8 cellular contexts compared by ENCODE assay signal in the genomic region with DNA sequence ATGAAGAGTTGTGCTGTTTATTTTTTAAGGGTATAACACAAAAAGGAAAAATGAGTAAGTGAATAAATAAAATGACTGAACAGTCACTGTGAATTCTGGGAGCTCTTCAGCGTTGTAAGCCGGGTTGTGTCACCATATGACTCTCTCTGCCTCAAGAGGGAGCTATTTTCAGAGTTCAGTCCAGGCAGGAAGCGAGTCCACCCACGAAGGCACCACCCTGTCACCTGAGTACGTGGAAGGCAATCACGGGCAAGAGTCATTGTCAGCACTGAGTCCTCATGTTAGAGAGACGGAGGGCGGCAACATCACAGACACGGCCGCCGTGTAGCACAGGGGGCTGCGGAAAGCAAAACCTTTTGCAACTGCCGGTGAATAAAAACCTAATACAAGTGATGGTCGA.
DNase-seq lines count a peak whose midpoint lies in the region; TF ChIP-seq lines count a peak whose summit lies in the region.

No MANE protein-coding gene starts in this region.

- H3K4me3 ChIP-seq in GM23248 = no peak overlapping the region

- no peaks in the 10 kb centered on the region for H3K9me3 ChIP-seq in GM23248 (ENCODE audit: low read depth)

- H3K27me3 Mint-ChIP-seq in glutamatergic neuron (ENCODE audit: unreplicated experiment) = peaks cover 1% of the 10 kb centered on the region

- H3K36me3 ChIP-seq in GM23248 (ENCODE audit: low read depth) = no peaks in the 10 kb centered on the region

- H3K27ac ChIP-seq in GM23248 = no peak overlapping the region

- H3K9me2 ChIP-seq in GM23248 (ENCODE audit: insufficient read depth) = no peaks in the 10 kb centered on the region

- no peaks in the 10 kb centered on the region for H3K4me1 Mint-ChIP-seq in glutamatergic neuron (ENCODE audit: low read depth, unreplicated experiment)

- no peaks in the 10 kb centered on the region for H3F3A ChIP-seq in GM23248 (ENCODE audit: insufficient read depth)

- no peak overlapping the region for H2AFZ ChIP-seq in GM23248

- no peaks in the 10 kb centered on the region for H3K27me3 ChIP-seq in GM23248 (replicated peaks; ENCODE audit: insufficient read depth)

- H3K9me3 Mint-ChIP-seq in glutamatergic neuron (ENCODE audit: unreplicated experiment) = peaks cover 4% of the 10 kb centered on the region

- TF ChIP-seq CTCF in glutamatergic neuron (IDR thresholded peaks at IDR 0.05; ENCODE audit: partially characterized antibody, unreplicated experiment) = peak; percentile 15

- no peaks in the 10 kb centered on the region for H3K36me3 Mint-ChIP-seq in glutamatergic neuron (ENCODE audit: unreplicated experiment)

- in situ Hi-C loops in GM23248 (cut with MboI) = no loop called here

- H3K4me2 ChIP-seq in GM23248 (ENCODE audit: unreplicated experiment) = no peak overlapping the region

- 32 to 33% methylated on average over 14 of the region's 14 CpGs for WGBS in GM23248 (ENCODE audit: low coverage in 1 of 2, low lambda C conversion rate in 2 of 2, missing lambda C conversion rate in 2 of 2), 2 experiments

- no peaks in the 10 kb centered on the region for H4K20me1 ChIP-seq in GM23248 (ENCODE audit: insufficient read depth)

- no peak overlapping the region for H3K27ac Mint-ChIP-seq in glutamatergic neuron (ENCODE audit: unreplicated experiment)

- DNase-seq in A172 (ENCODE audit: low spot score) (peak; percentile 38), GM23248 (peak; percentile 10), T-helper 9 cell (peak; percentile 3), glutamatergic neuron (no peak), T1000 (lab: John Stamatoyannopoulos, UW) (no peak), germinal center (ENCODE audit: low spot score) (no peak), dedifferentiated amniotic fluid mesenchymal stem cell (ENCODE audit: extremely low spot score) (no peak), NOMO-1 treated with DMSO at 0.1 percent for 48 hours (lab: John Stamatoyannopoulos, UW; ENCODE audit: unreplicated experiment) (no peak)

- no peaks in the 10 kb centered on the region for H3K4me1 ChIP-seq in GM23248 (ENCODE audit: insufficient read depth)

- H3K4me3 Mint-ChIP-seq in glutamatergic neuron (ENCODE audit: unreplicated experiment) = no peak overlapping the region

- H3K79me2 ChIP-seq in GM23248 (ENCODE audit: insufficient read depth) = no peaks in the 10 kb centered on the region

- no peak overlapping the region for H3K9ac ChIP-seq in GM23248

Comparison
In these comparisons a context has a peak if more than half of its experiments do, and no peak if none do; other contexts are left out.
1. DNase-seq: peak in A172 (single experiment), GM23248 (single experiment) and T-helper 9 cell (single experiment); none in glutamatergic neuron (single experiment), T1000 (single experiment), germinal center (single experiment), dedifferentiated amniotic fluid mesenchymal stem cell (single experiment) and NOMO-1 treated with DMSO at 0.1 percent for 48 hours (single experiment).